In genomic region chr17:64500487-64500859, GRCh38 we compare ENCODE assay signal across 15 cellular contexts. TPM values are rescaled to one million over a fixed set of nuclear protein-coding genes. Genes with fewer than 3 reads are reported as not detected.
A peak's percentile ranks its signal among the peaks of the same experiment; 100 is the strongest.
DNase-seq lines count a peak whose midpoint lies in the region; ATAC-seq and TF ChIP-seq lines count a peak whose summit lies in the region.
"Had no signal": no experiment of that assay in that cellular context is flagged by ENCODE, and none has a peak within 500 bp of the region (broad histone marks: within the 10 kb centered on the region; RNA-seq: fewer than 3 reads in every experiment).

No MANE protein-coding gene starts in this region.

- no peaks in the 10 kb centered on the region for H3K9me3 ChIP-seq in osteoblast (ENCODE audit: low read depth, low read length)
- H3K9me3 ChIP-seq: SJSA1, spleen had no signal

- intact Hi-C loops in activated CD4-positive, alpha-beta T cell treated with anti-CD3 and anti-CD28 coated beads, Interleukin-2, amount 10 ng/mL, durations not matched to agents 24 days and 14 days (cut with micrococcal nuclease) = loop anchor here (10.0 kb wide), 2 partner anchors 474 to 476 kb away; partner anchors contain the start of gene ICAM2

- H4K20me1 ChIP-seq in osteoblast (ENCODE audit: insufficient read depth, low read length) = peaks cover 74% of the 10 kb centered on the region

- no peak overlapping the region for H3K4me3 ChIP-seq in osteoblast (ENCODE audit: insufficient read depth, low read length)
- no peak overlapping the region for H3K4me3 ChIP-seq in foreskin fibroblast (ENCODE audit: low read depth in 1 of 2, low read length in 2 of 2)
- H3K4me3 ChIP-seq: cardiac muscle cell, SJSA1, spleen had no signal

- peaks cover 75% of the 10 kb centered on the region for H3K4me1 ChIP-seq in osteoblast (ENCODE audit: insufficient read depth, low read length)

- peak; percentile 60 for DNase-seq in activated CD4-positive, alpha-beta T cell treated with anti-CD3 and anti-CD28 coated beads, Interleukin-2, amount 10 ng/mL, durations not matched to agents 24 days and 14 days
- no peak for DNase-seq in activated CD4-positive, alpha-beta T cell treated with anti-CD3 and anti-CD28 coated beads, Interleukin-2, amount 10 ng/mL, durations not matched to agents 7 days and 5 days
- no peak for DNase-seq in central memory CD8-positive, alpha-beta T cell (ENCODE audit: low spot score in 2 of 2)
- DNase-seq in osteoblast (ENCODE audit: insufficient read length, low spot score, missing footprints) (no peak), GM19238 (ENCODE audit: insufficient read length, low spot score) (no peak), foreskin fibroblast (no peak)
- no peak for DNase-seq in stimulated activated CD4-positive, alpha-beta T cell treated with anti-CD3 and anti-CD28 coated beads, Interleukin-1b, Interleukin-23, amount 100 ng/mL, for 48 hours
- DNase-seq: DMS153; NK-92 treated with Interleukin-12 subunit alpha and Interleukin-12 subunit beta, amount 100 ng/mL, for 24 hours; spleen had no signal

- peak overlapping the region; percentile 99 for H3K27ac ChIP-seq in osteoblast (ENCODE audit: low read depth, low read length)
- H3K27ac ChIP-seq: SJSA1, spleen had no signal

- TF ChIP-seq CTCF in osteoblast (IDR thresholded peaks at IDR 0.05; ENCODE audit: extremely low read depth, low read depth, low read length) (no peak), foreskin fibroblast (IDR thresholded peaks at IDR 0.05; ENCODE audit: low read depth, low read length) (no peak)

- H3K27ac Mint-ChIP-seq in activated CD4-positive, alpha-beta T cell treated with anti-CD3 and anti-CD28 coated beads, Interleukin-2, amount 10 ng/mL, durations not matched to agents 24 days and 14 days = peak overlapping the region; percentile 56
- H3K27ac Mint-ChIP-seq in activated CD4-positive, alpha-beta T cell treated with anti-CD3 and anti-CD28 coated beads, Interleukin-2, amount 10 ng/mL, durations not matched to agents 7 days and 5 days = no peak overlapping the region
- H3K27ac Mint-ChIP-seq in IgD-negative memory B cell = peak overlapping the region; percentile 37 to 99 (median 48)
- H3K27ac Mint-ChIP-seq in central memory CD8-positive, alpha-beta T cell (ENCODE audit: low read depth) = peak overlapping the region; percentile 100

- CTCF ChIA-PET in activated CD4-positive, alpha-beta T cell treated with anti-CD3 and anti-CD28 coated beads, Interleukin-2, amount 10 ng/mL, durations not matched to agents 7 days and 5 days (lab: Charles Lee) = interaction anchor here (1.0 kb wide), 1 partner anchor 9 kb away, joined by 3 read pairs; no protein-coding TSS in a partner anchor

- no peaks in the 10 kb centered on the region for H3K27me3 Mint-ChIP-seq in activated CD4-positive, alpha-beta T cell treated with anti-CD3 and anti-CD28 coated beads, Interleukin-2, amount 10 ng/mL, durations not matched to agents 24 days and 14 days
- no peaks in the 10 kb centered on the region for H3K27me3 Mint-ChIP-seq in activated CD4-positive, alpha-beta T cell treated with anti-CD3 and anti-CD28 coated beads, Interleukin-2, amount 10 ng/mL, durations not matched to agents 7 days and 5 days
- H3K27me3 Mint-ChIP-seq in IgD-negative memory B cell = no peaks in the 10 kb centered on the region
- H3K27me3 Mint-ChIP-seq in central memory CD8-positive, alpha-beta T cell = no peaks in the 10 kb centered on the region

- ATAC-seq in central memory CD8-positive, alpha-beta T cell (replicated peaks; ENCODE audit: extremely low read depth, poor library complexity, severe bottlenecking) = no peak
- ATAC-seq: left lobe of liver had no signal

- peaks cover 71% of the 10 kb centered on the region for H3K79me2 ChIP-seq in osteoblast (ENCODE audit: insufficient read depth, low read length)

- H3K4me2 ChIP-seq in osteoblast (ENCODE audit: insufficient read depth, low read length) = peak overlapping the region; percentile 6

- H3K4me3 Mint-ChIP-seq in activated CD4-positive, alpha-beta T cell treated with anti-CD3 and anti-CD28 coated beads, Interleukin-2, amount 10 ng/mL, durations not matched to agents 24 days and 14 days = no peak overlapping the region
- H3K4me3 Mint-ChIP-seq in activated CD4-positive, alpha-beta T cell treated with anti-CD3 and anti-CD28 coated beads, Interleukin-2, amount 10 ng/mL, durations not matched to agents 7 days and 5 days = no peak overlapping the region
- peak overlapping the region in 2 of 4 donors; percentile 36 to 99 for H3K4me3 Mint-ChIP-seq in IgD-negative memory B cell
- H3K4me3 Mint-ChIP-seq in central memory CD8-positive, alpha-beta T cell = peak overlapping the region; percentile 100

- no peaks in the 10 kb centered on the region for H3K9me3 Mint-ChIP-seq in activated CD4-positive, alpha-beta T cell treated with anti-CD3 and anti-CD28 coated beads, Interleukin-2, amount 10 ng/mL, durations not matched to agents 24 days and 14 days
- H3K9me3 Mint-ChIP-seq in activated CD4-positive, alpha-beta T cell treated with anti-CD3 and anti-CD28 coated beads, Interleukin-2, amount 10 ng/mL, durations not matched to agents 7 days and 5 days = no peaks in the 10 kb centered on the region
- no peaks in the 10 kb centered on the region for H3K9me3 Mint-ChIP-seq in IgD-negative memory B cell
- H3K9me3 Mint-ChIP-seq in central memory CD8-positive, alpha-beta T cell = no peaks in the 10 kb centered on the region

- peaks cover 80% of the 10 kb centered on the region for H3K36me3 Mint-ChIP-seq in activated CD4-positive, alpha-beta T cell treated with anti-CD3 and anti-CD28 coated beads, Interleukin-2, amount 10 ng/mL, durations not matched to agents 24 days and 14 days (ENCODE audit: low read depth)
- peaks cover 82% of the 10 kb centered on the region for H3K36me3 Mint-ChIP-seq in activated CD4-positive, alpha-beta T cell treated with anti-CD3 and anti-CD28 coated beads, Interleukin-2, amount 10 ng/mL, durations not matched to agents 7 days and 5 days (ENCODE audit: low read depth)
- peaks cover 6% of the 10 kb centered on the region for H3K36me3 Mint-ChIP-seq in IgD-negative memory B cell
- peaks cover 93% of the 10 kb centered on the region for H3K36me3 Mint-ChIP-seq in central memory CD8-positive, alpha-beta T cell (ENCODE audit: insufficient read depth)

- POLR2A ChIA-PET in activated CD4-positive, alpha-beta T cell treated with anti-CD3 and anti-CD28 coated beads, Interleukin-2, amount 10 ng/mL, durations not matched to agents 7 days and 5 days (lab: Charles Lee) = no interaction called here

- H2AFZ ChIP-seq in osteoblast (ENCODE audit: low read length) = no peak overlapping the region

- peaks cover 77% of the 10 kb centered on the region for H3K36me3 ChIP-seq in osteoblast (ENCODE audit: insufficient read depth, low read length)

- H3K4me1 Mint-ChIP-seq in activated CD4-positive, alpha-beta T cell treated with anti-CD3 and anti-CD28 coated beads, Interleukin-2, amount 10 ng/mL, durations not matched to agents 24 days and 14 days = peaks cover 70% of the 10 kb centered on the region
- peaks cover 77% of the 10 kb centered on the region for H3K4me1 Mint-ChIP-seq in activated CD4-positive, alpha-beta T cell treated with anti-CD3 and anti-CD28 coated beads, Interleukin-2, amount 10 ng/mL, durations not matched to agents 7 days and 5 days
- peaks cover 38 to 68% (median 57%) of the 10 kb centered on the region in 3 donors for H3K4me1 Mint-ChIP-seq in IgD-negative memory B cell
- peaks cover 92% of the 10 kb centered on the region for H3K4me1 Mint-ChIP-seq in central memory CD8-positive, alpha-beta T cell

- no peaks in the 10 kb centered on the region for H3K27me3 ChIP-seq in osteoblast (ENCODE audit: insufficient read depth, low read length)
- H3K27me3 ChIP-seq: cardiac muscle cell, SJSA1, spleen had no signal

RNA-seq across cellular contexts. Expression of gene POLG2, which starts 3.6 kb away (rescaled TPM):
- 36.3 and 37.1 TPM in 2 replicates for total RNA-seq in activated CD4-positive, alpha-beta T cell treated with anti-CD3 and anti-CD28 coated beads, Interleukin-2, amount 10 ng/mL, durations not matched to agents 24 days and 14 days
- 10 to 100 TPM; 36.6 to 37.5 TPM for total RNA-seq in activated CD4-positive, alpha-beta T cell treated with anti-CD3 and anti-CD28 coated beads, Interleukin-2, amount 10 ng/mL, durations not matched to agents 7 days and 5 days
- 9.3 TPM for polyA plus RNA-seq in IgD-negative memory B cell
- 7.2 and 7.7 TPM in 2 replicates for total RNA-seq in osteoblast

RNA-seq across cellular contexts. Expression of gene DDX5, which starts 5.6 kb away (rescaled TPM):
- total RNA-seq in activated CD4-positive, alpha-beta T cell treated with anti-CD3 and anti-CD28 coated beads, Interleukin-2, amount 10 ng/mL, durations not matched to agents 24 days and 14 days = 844 and 861 TPM in 2 replicates
- total RNA-seq in activated CD4-positive, alpha-beta T cell treated with anti-CD3 and anti-CD28 coated beads, Interleukin-2, amount 10 ng/mL, durations not matched to agents 7 days and 5 days = 100 to 1,000 TPM; 797 to 802 TPM
- polyA plus RNA-seq in IgD-negative memory B cell = 1,084 TPM
- total RNA-seq in osteoblast = 291 and 309 TPM in 2 replicates

RNA-seq across cellular contexts. Expression of gene CEP95, which starts 6.3 kb away (rescaled TPM):
- total RNA-seq in activated CD4-positive, alpha-beta T cell treated with anti-CD3 and anti-CD28 coated beads, Interleukin-2, amount 10 ng/mL, durations not matched to agents 24 days and 14 days = 42.9 and 48.3 TPM in 2 replicates
- total RNA-seq in activated CD4-positive, alpha-beta T cell treated with anti-CD3 and anti-CD28 coated beads, Interleukin-2, amount 10 ng/mL, durations not matched to agents 7 days and 5 days = 10 to 100 TPM; 45.4 to 48.1 TPM
- polyA plus RNA-seq in IgD-negative memory B cell = 15.4 TPM
- 47.4 and 48.9 TPM in 2 replicates for total RNA-seq in osteoblast

RNA-seq across cellular contexts. Expression of gene MILR1, which starts 51.6 kb away (rescaled TPM):
- 0.28 TPM in 1 of 2 replicates, not detected in the other for total RNA-seq in activated CD4-positive, alpha-beta T cell treated with anti-CD3 and anti-CD28 coated beads, Interleukin-2, amount 10 ng/mL, durations not matched to agents 24 days and 14 days
- total RNA-seq in activated CD4-positive, alpha-beta T cell treated with anti-CD3 and anti-CD28 coated beads, Interleukin-2, amount 10 ng/mL, durations not matched to agents 7 days and 5 days = under 1 TPM in 1 of 2 experiments, not detected in 1; 0.27 TPM
- polyA plus RNA-seq in IgD-negative memory B cell = 1.9 TPM
- 12.3 and 27.7 TPM in 2 replicates for total RNA-seq in osteoblast
- total RNA-seq: cardiac muscle cell, epithelial cell of proximal tubule, SJSA1 had no signal
- polyA plus RNA-seq: cardiac muscle cell had no signal
